6 cellular contexts compared by ENCODE assay signal in genomic region chr10:46925156-46925555, GRCh38. TPM values are rescaled to one million over a fixed set of nuclear protein-coding genes. Genes with fewer than 3 reads are reported as not detected.
"Had no signal": no experiment of that assay in that cellular context is flagged by ENCODE, and none has a peak within 500 bp of the region (broad histone marks: within the 10 kb centered on the region; RNA-seq: fewer than 3 reads in every experiment).

No MANE protein-coding gene starts in this region.

RNA-seq across cellular contexts. Expression of gene PTPN20, which starts 13.9 kb away (rescaled TPM):
- total RNA-seq: GM23338, H1, H4, H7, H9, HFFc6 had no signal
